In genomic region chr22:19445279-19445982, GRCh38 we compare ENCODE assay signal across 1 cellular context.
TF ChIP-seq lines count a peak whose summit lies in the region.
"Not testable (repeated sequence)": the region's sequence is repeated elsewhere in the genome, so short reads cannot be mapped to it uniquely, and the experiment has no call there.

No MANE protein-coding gene starts in this region.

TF ChIP-seq in K562, 482 proteins besides CTCF, POLR2A, EP300 and RAD21 (continues in another document):
- TF ChIP-seq MLLT1 (IDR thresholded peaks at IDR 0.05) (peak in 1 of 2 experiments; percentile 61; a peak in 1 of 4 replicates), ZBTB40 (CRISPR knock-in tag; IDR thresholded peaks at IDR 0.05) (peak; percentile 7; the same call in 1 of the 2 replicates), DIDO1 (tag; IDR thresholded peaks at IDR 0.05; ENCODE audit: low read depth) (0 out of 2 replicates have a peak, but pooled peaks have one; percentile 43), PHB2 (IDR thresholded peaks at IDR 0.05; ENCODE audit: low read depth) (0 out of 2 replicates have a peak, but pooled peaks have one; percentile 34), BCOR (IDR thresholded peaks at IDR 0.05) (peak; percentile 29; the same call in 1 of the 2 replicates), NFATC3 (IDR thresholded peaks at IDR 0.05) (0 out of 2 replicates have a peak, but pooled peaks have one; percentile 19), ZNF699 (CRISPR knock-in tag; IDR thresholded peaks at IDR 0.05; ENCODE audit: insufficient replicate concordance) (peak; percentile 5), PBX2 (CRISPR knock-in tag; IDR thresholded peaks at IDR 0.05; ENCODE audit: low read depth) (0 out of 2 replicates have a peak, but pooled peaks have one; percentile 16), TRIM25 (IDR thresholded peaks at IDR 0.05; ENCODE audit: borderline replicate concordance) (0 out of 2 replicates have a peak, but pooled peaks have one; percentile 49), ZNF408 (CRISPR knock-in tag; IDR thresholded peaks at IDR 0.05; ENCODE audit: low read depth) (0 out of 2 replicates have a peak, but pooled peaks have one; percentile 14), KHSRP (IDR thresholded peaks at IDR 0.05) (0 out of 2 replicates have a peak, but pooled peaks have one; percentile 10), FOXA1 (IDR thresholded peaks at IDR 0.05; ENCODE audit: borderline replicate concordance) (0 out of 2 replicates have a peak, but pooled peaks have one; percentile 3), PTTG1 (tag; IDR thresholded peaks at IDR 0.05; ENCODE audit: low read depth) (peak; percentile 21; the same call in 1 of the 2 replicates), ZNF639 (CRISPR knock-in tag; conservative IDR thresholded peaks at IDR 0.05 in 1 of 2, IDR thresholded peaks at IDR 0.05 in 1 of 2) (0 out of 4 replicates have a peak, but pooled peaks of 1 of the 2 experiments have one; percentile 38), NCOA4 (IDR thresholded peaks at IDR 0.05; ENCODE audit: partially characterized antibody) (peak; percentile 33), NKRF (IDR thresholded peaks at IDR 0.05; ENCODE audit: borderline replicate concordance) (0 out of 2 replicates have a peak, but pooled peaks have one; percentile 22), ZNF280A (IDR thresholded peaks at IDR 0.05; ENCODE audit: low read depth, partially characterized antibody) (peak; percentile 28), RBFOX2 (IDR thresholded peaks at IDR 0.05; ENCODE audit: low read depth, low read length) (peak; percentile 19; the same call in 1 of the 2 replicates), BCLAF1 (IDR thresholded peaks at IDR 0.05; ENCODE audit: borderline replicate concordance in 1 of 2, control insufficient read depth in 1 of 2, low read depth in 2 of 2, low read length in 1 of 2) (peak in 1 of 2 experiments; percentile 67; a peak in 1 of 4 replicates)
- not testable (repeated sequence) for TF ChIP-seq ZBTB40 (IDR thresholded peaks at IDR 0.05); PBX2 (tag; conservative IDR thresholded peaks at IDR 0.05; ENCODE audit: low read depth)
